1 cellular context compared by ENCODE assay signal in genomic region chr14:50834802-50835276, GRCh38.
A peak's percentile ranks its signal among the peaks of the same experiment; 100 is the strongest.
TF ChIP-seq lines count a peak whose summit lies in the region.

No MANE protein-coding gene starts in this region.

TF ChIP-seq in HepG2, 621 proteins besides CTCF, POLR2A, EP300 and RAD21 (continued from another document and continues in another):
- TF ChIP-seq ZNF512 (CRISPR knock-in tag; IDR thresholded peaks at IDR 0.05) (no peak), ZFP90 (CRISPR knock-in tag; IDR thresholded peaks at IDR 0.05; ENCODE audit: borderline replicate concordance) (no peak), FUBP1 (CRISPR knock-in tag; IDR thresholded peaks at IDR 0.05; ENCODE audit: borderline replicate concordance) (0 out of 2 replicates have a peak, but pooled peaks have one; percentile 42), USF2 (IDR thresholded peaks at IDR 0.05; ENCODE audit: low read depth, low read length) (no peak), USF2 (CRISPR knock-in tag; IDR thresholded peaks at IDR 0.05; ENCODE audit: borderline replicate concordance) (no peak), NFATC3 (CRISPR knock-in tag; IDR thresholded peaks at IDR 0.05) (no peak), ZNF460 (CRISPR knock-in tag; IDR thresholded peaks at IDR 0.05; ENCODE audit: borderline replicate concordance) (no peak), DDIT3 (CRISPR knock-in tag; IDR thresholded peaks at IDR 0.05) (no peak), HMGXB3 (CRISPR knock-in tag; IDR thresholded peaks at IDR 0.05; ENCODE audit: borderline replicate concordance) (no peak), JUN (CRISPR knock-in tag; IDR thresholded peaks at IDR 0.05) (0 out of 2 replicates have a peak, but pooled peaks have one; percentile 18), POGK (CRISPR knock-in tag; conservative IDR thresholded peaks at IDR 0.05) (no peak; the same call in 1 of the 2 replicates), ZNF598 (CRISPR knock-in tag; IDR thresholded peaks at IDR 0.05; ENCODE audit: borderline replicate concordance) (no peak), ZBTB40 (IDR thresholded peaks at IDR 0.05) (no peak), ZBTB40 (CRISPR knock-in tag; IDR thresholded peaks at IDR 0.05) (peak; percentile 47; the same call in 1 of the 2 replicates), ZXDC (CRISPR knock-in tag; IDR thresholded peaks at IDR 0.05) (no peak), ZEB1 (IDR thresholded peaks at IDR 0.05; ENCODE audit: insufficient replicate concordance, low read depth) (no peak), ZNF724P (CRISPR knock-in tag; IDR thresholded peaks at IDR 0.05; ENCODE audit: borderline replicate concordance) (no peak), STAT5B (CRISPR knock-in tag; IDR thresholded peaks at IDR 0.05) (no peak), HOXA3 (CRISPR knock-in tag; IDR thresholded peaks at IDR 0.05) (peak; percentile 63; the same call in 1 of the 2 replicates), FOXJ3 (CRISPR knock-in tag; IDR thresholded peaks at IDR 0.05; ENCODE audit: borderline replicate concordance) (no peak), GMEB1 (CRISPR knock-in tag; IDR thresholded peaks at IDR 0.05; ENCODE audit: borderline replicate concordance) (no peak), DNMT3B (CRISPR knock-in tag; conservative IDR thresholded peaks at IDR 0.05) (no peak), MED8 (CRISPR knock-in tag; IDR thresholded peaks at IDR 0.05; ENCODE audit: insufficient replicate concordance) (no peak), FOXK1 (CRISPR knock-in tag; IDR thresholded peaks at IDR 0.05; ENCODE audit: borderline replicate concordance, low read depth) (peak; percentile 80; the same call in 1 of the 2 replicates), ZNF33B (CRISPR knock-in tag; IDR thresholded peaks at IDR 0.05) (no peak)
